In genomic region chr20:18466574-18466893, GRCh38 we compare ENCODE assay signal across 8 cellular contexts. TPM values are rescaled to one million over a fixed set of nuclear protein-coding genes. Genes with fewer than 3 reads are reported as not detected.
DNase-seq lines count a peak whose midpoint lies in the region; ATAC-seq and TF ChIP-seq lines count a peak whose summit lies in the region.

No MANE protein-coding gene starts in this region.

- H3K27me3 Mint-ChIP-seq in CD8-positive, alpha-beta T cell (ENCODE audit: low read depth): no peaks in the 10 kb centered on the region
- H3K27me3 Mint-ChIP-seq in naive B cell: no peaks in the 10 kb centered on the region

- peak overlapping the region; percentile 97 for H3K27ac Mint-ChIP-seq in CD8-positive, alpha-beta T cell
- peak overlapping the region; percentile 96 to 100 (median 99) for H3K27ac Mint-ChIP-seq in naive B cell

- H3K36me3 Mint-ChIP-seq in CD8-positive, alpha-beta T cell: peaks cover 21% of the 10 kb centered on the region
- H3K36me3 Mint-ChIP-seq in naive B cell: no peaks in the 10 kb centered on the region

- CTCF ChIA-PET in CD8-positive, alpha-beta T cell (lab: Charles Lee): interaction anchor here (1.2 to 1.8 kb wide), 4 partner anchors 23 to 41 kb away, joined by 3 to 7 read pairs (median 6); partner anchors contain the start of genes RBBP9 and SEC23B

- H3K4me3 ChIP-seq in CD8-positive, alpha-beta T cell (ENCODE audit: low read depth, low read length): peak overlapping the region; percentile 79
- peak overlapping the region; percentile 84 for H3K4me3 ChIP-seq in MG63
- peak overlapping the region; percentile 72 for H3K4me3 ChIP-seq in effector memory CD4-positive, alpha-beta T cell (ENCODE audit: insufficient read depth, low read depth, low read length, poor library complexity, severe bottlenecking)

- peak; percentile 16 for ATAC-seq in CD8-positive, alpha-beta T cell
- ATAC-seq in GM21526 (IDR thresholded peaks at IDR 0.05; ENCODE audit: low FRiP score, unreplicated experiment): peak; percentile 18
- ATAC-seq in naive B cell (ENCODE audit: low read depth in 2 of 2): no peak
- no peak for ATAC-seq in GM19324 (IDR thresholded peaks at IDR 0.05; ENCODE audit: low FRiP score, unreplicated experiment)

- POLR2A ChIA-PET in CD8-positive, alpha-beta T cell (lab: Charles Lee): interaction anchor here (0.8 to 5.4 kb wide), 8 partner anchors 9 to 784 kb away, joined by 3 to 62 read pairs (median 6); partner anchors contain the start of genes RBBP9, RRBP1, SEC23B and ZNF133

- peak overlapping the region; percentile 73 for H3K27ac ChIP-seq in CD8-positive, alpha-beta T cell (ENCODE audit: low read depth, low read length)
- peak overlapping the region; percentile 86 for H3K27ac ChIP-seq in effector memory CD4-positive, alpha-beta T cell (ENCODE audit: insufficient read depth, low read length, poor library complexity, severe bottlenecking)

- intact Hi-C loops in CD8-positive, alpha-beta T cell (cut with DNase I, micrococcal nuclease): loop anchor here (2.0 to 10.0 kb wide), 7 partner anchors 100 to 1586 kb away; partner anchors contain the start of genes DTD1 (in 2 of the 2), RRBP1 (in 2 of the 2), CFAP61 (in 1 of the 2) and CRNKL1 (in 1 of the 2)

- no peaks in the 10 kb centered on the region for H3K36me3 ChIP-seq in CD8-positive, alpha-beta T cell (ENCODE audit: insufficient read depth, low read length)
- no peaks in the 10 kb centered on the region for H3K36me3 ChIP-seq in MG63
- peaks cover 5% of the 10 kb centered on the region for H3K36me3 ChIP-seq in effector memory CD4-positive, alpha-beta T cell (ENCODE audit: control insufficient read depth, insufficient read depth, low read length)

- no peaks in the 10 kb centered on the region for H3K27me3 ChIP-seq in CD8-positive, alpha-beta T cell (ENCODE audit: insufficient read depth, low read length)
- no peaks in the 10 kb centered on the region for H3K27me3 ChIP-seq in MG63
- no peaks in the 10 kb centered on the region for H3K27me3 ChIP-seq in effector memory CD4-positive, alpha-beta T cell (replicated peaks; ENCODE audit: control insufficient read depth, insufficient read depth, low read length, poor library complexity, severe bottlenecking)

- no peaks in the 10 kb centered on the region for H3K9me3 ChIP-seq in CD8-positive, alpha-beta T cell (ENCODE audit: low read length)
- H3K9me3 ChIP-seq in MG63: no peaks in the 10 kb centered on the region
- H3K9me3 ChIP-seq in effector memory CD4-positive, alpha-beta T cell (ENCODE audit: control insufficient read depth, low read length): no peaks in the 10 kb centered on the region

- peak overlapping the region; percentile 97 for H3K4me3 Mint-ChIP-seq in CD8-positive, alpha-beta T cell
- peak overlapping the region; percentile 95 to 99 (median 98) for H3K4me3 Mint-ChIP-seq in naive B cell

- peaks cover 16% of the 10 kb centered on the region for H3K4me1 ChIP-seq in CD8-positive, alpha-beta T cell (ENCODE audit: insufficient read depth, low read length)
- peaks cover 8% of the 10 kb centered on the region for H3K4me1 ChIP-seq in effector memory CD4-positive, alpha-beta T cell (ENCODE audit: control insufficient read depth, insufficient read depth, low read length, poor library complexity, severe bottlenecking)

- peaks cover 24% of the 10 kb centered on the region for H3K4me1 Mint-ChIP-seq in CD8-positive, alpha-beta T cell (ENCODE audit: low read depth)
- H3K4me1 Mint-ChIP-seq in naive B cell: peaks cover 15 to 27% (median 16%) of the 10 kb centered on the region in 3 donors

- no peaks in the 10 kb centered on the region for H3K9me3 Mint-ChIP-seq in CD8-positive, alpha-beta T cell
- H3K9me3 Mint-ChIP-seq in naive B cell: no peaks in the 10 kb centered on the region

- no peak for DNase-seq in CD8-positive, alpha-beta T cell
- no peak for DNase-seq in MG63
- no peak for DNase-seq in effector memory CD4-positive, alpha-beta T cell
- no peak for DNase-seq in naive B cell
- no peak for DNase-seq in cerebellar cortex (ENCODE audit: low spot score)
- no peak for DNase-seq in RKO (ENCODE audit: low spot score)

- TF ChIP-seq CTCF in CD8-positive, alpha-beta T cell (IDR thresholded peaks at IDR 0.05): no peak

RNA-seq across cellular contexts. Expression of gene DZANK1, which starts 0.3 kb away (rescaled TPM):
- total RNA-seq in CD8-positive, alpha-beta T cell: 1 to 10 TPM; 2.0 to 2.3 TPM
- total RNA-seq in MG63 (2014; rRNA removed; shearing (Covaris generic); ENCODE audit: low replicate concordance): 0.10 and 0.40 TPM in 2 replicates
- 1 to 10 TPM in 4 of 6 donors, under 1 TPM in 2; 0.65 to 1.7 (median 1.1) TPM for polyA plus RNA-seq in naive B cell (ENCODE audit: low read depth in 6 of 6)

RNA-seq across cellular contexts. Expression of gene POLR3F, which starts 0.7 kb away (rescaled TPM):
- total RNA-seq in CD8-positive, alpha-beta T cell: 10 to 100 TPM; 11.5 TPM
- 7.7 and 12.6 TPM in 2 replicates for total RNA-seq in MG63 (2014; rRNA removed; shearing (Covaris generic); ENCODE audit: low replicate concordance)
- 10 to 100 TPM in 2 of 6 donors, 1 to 10 TPM in 4; 6.1 to 15.2 (median 8.5) TPM for polyA plus RNA-seq in naive B cell (ENCODE audit: low read depth in 6 of 6)

RNA-seq across cellular contexts. Expression of gene RBBP9, which starts 30.5 kb away (rescaled TPM):
- 1 to 10 TPM; 2.1 to 2.3 TPM for total RNA-seq in CD8-positive, alpha-beta T cell
- total RNA-seq in MG63 (2014; rRNA removed; shearing (Covaris generic); ENCODE audit: low replicate concordance): 13.2 and 19.5 TPM in 2 replicates
- polyA plus RNA-seq in naive B cell (ENCODE audit: low read depth in 6 of 6): 10 to 100 TPM in 2 of 6 donors, 1 to 10 TPM in 4; 7.7 to 11.9 (median 10.0) TPM

RNA-seq across cellular contexts. Expression of gene SEC23B, which starts 41.2 kb away (rescaled TPM):
- total RNA-seq in CD8-positive, alpha-beta T cell: 10 to 100 TPM; 31.5 to 31.8 TPM
- 24.2 and 27.1 TPM in 2 replicates for total RNA-seq in MG63 (2014; rRNA removed; shearing (Covaris generic); ENCODE audit: low replicate concordance)
- 10 to 100 TPM; 32.5 to 55.5 (median 39.7) TPM for polyA plus RNA-seq in naive B cell (ENCODE audit: low read depth in 6 of 6)

Comparison
In these comparisons a context has a peak if more than half of its experiments do, and no peak if none do; other contexts are left out.
1. ATAC-seq: peak in CD8-positive, alpha-beta T cell (single experiment) and GM21526 (single experiment); none in naive B cell (0 of 2) and GM19324 (single experiment).
2. Peak in every context shown above with its lines, with median percentiles within 50 percentile points of each other: H3K4me3 ChIP-seq.